Comparison of ENCODE assay signal across 9 cellular contexts in the genomic region with DNA sequence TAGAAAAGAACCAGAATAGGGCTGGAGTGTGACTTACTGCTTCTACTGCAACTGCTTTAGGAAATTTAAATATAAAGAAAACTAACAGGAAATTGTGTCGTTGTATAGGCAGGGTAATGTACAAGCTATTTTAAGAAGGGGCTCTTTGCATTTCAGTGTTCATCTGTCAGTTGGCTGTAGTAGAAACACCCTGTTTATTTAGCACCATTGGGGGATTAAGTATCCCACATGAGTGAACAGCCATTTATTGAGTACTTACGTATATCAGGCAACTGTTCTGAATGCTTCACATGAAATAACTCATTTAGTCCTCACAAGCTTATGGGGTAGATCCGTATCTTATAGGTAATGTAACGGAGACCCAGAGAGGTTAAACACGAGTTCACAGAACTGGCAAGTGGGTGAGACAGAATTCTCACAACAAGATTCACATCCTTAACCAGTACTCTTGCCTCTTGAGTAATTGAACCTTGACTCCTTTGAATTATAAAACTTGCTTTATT. TPM values are rescaled to one million over a fixed set of nuclear protein-coding genes. Genes with fewer than 3 reads are reported as not detected.
DNase-seq lines count a peak whose midpoint lies in the region; ATAC-seq, FAIRE-seq and TF ChIP-seq lines count a peak whose summit lies in the region.
"Had no signal": no experiment of that assay in that cellular context is flagged by ENCODE, and none has a peak within 500 bp of the region (broad histone marks: within the 10 kb centered on the region; RNA-seq: fewer than 3 reads in every experiment).

No MANE protein-coding gene starts in this region.

- TF ChIP-seq CTCF in DOHH2 (IDR thresholded peaks at IDR 0.05; ENCODE audit: low read depth, low read length, poor library complexity, severe bottlenecking) (no peak), K562 (IDR thresholded peaks at IDR 0.05 in 2 of 3, conservative IDR thresholded peaks at IDR 0.05 in 1 of 3; ENCODE audit: insufficient read depth in 2 of 3, low read depth in 1 of 3, low read length in 3 of 3) (no peak)

- no peak for TF ChIP-seq POLR2A in K562 (conservative IDR thresholded peaks at IDR 0.05)

- FAIRE-seq in K562 (lab: Jason Lieb, UNC), result no peak

- peaks cover 32% of the 10 kb centered on the region for H3F3A ChIP-seq in DOHH2 (ENCODE audit: control insufficient read depth, insufficient read depth)

- intact Hi-C loops in K562 (cut with micrococcal nuclease), result no loop called here

- ATAC-seq in GM19395 (IDR thresholded peaks at IDR 0.05; ENCODE audit: unreplicated experiment), result peak; percentile 64
- ATAC-seq in HG03108 (IDR thresholded peaks at IDR 0.05; ENCODE audit: unreplicated experiment), result peak; percentile 44
- no peak for ATAC-seq in K562

- 55% methylated on average over 5 of the region's 5 CpGs for WGBS in K562 (ENCODE audit: insufficient coverage, low coverage, missing lambda C conversion rate)

- H3K4me1 ChIP-seq in DOHH2 (ENCODE audit: control insufficient read depth, low read length) (peaks cover 74% of the 10 kb centered on the region), K562 (replicated peaks in 1 of 2; ENCODE audit: control insufficient read depth in 2 of 2, insufficient read depth in 2 of 2, low read length in 2 of 2) (peaks cover 0 to 20% of the 10 kb centered on the region in 2 experiments; a peak in 3 of 5 replicates)

- H3K4me3 ChIP-seq in DOHH2 (ENCODE audit: low read length) (peak overlapping the region; percentile 69), K562 (no peak overlapping the region)

- BruUV-seq in K562 (replicated peaks; lab: Mats Ljungman, UMichigan), result no TSS peak

- H3K27ac ChIP-seq in DOHH2 (ENCODE audit: low read depth, low read length) (peak overlapping the region; percentile 95), K562 (ENCODE audit: extremely low read depth, low read depth, low read length) (no peak overlapping the region)

- no peaks in the 10 kb centered on the region for H3K27me3 ChIP-seq in DOHH2 (ENCODE audit: control insufficient read depth, low read length)
- H3K27me3 ChIP-seq in K562 (ENCODE audit: control insufficient read depth in 2 of 2, insufficient read depth in 2 of 2, low read length in 2 of 2), result no peaks in the 10 kb centered on the region

- DNase-seq in K562 (ENCODE audit: extremely low read depth in 1 of 4, low spot score in 3 of 4) (no peak), pons (ENCODE audit: low spot score) (no peak), iPS-NIHi7 (ENCODE audit: extremely low spot score) (no peak)
- no peak for DNase-seq in stimulated activated CD8-positive, alpha-beta memory T cell treated with anti-CD3 and anti-CD28 coated beads, Interleukin-4, amount 100 ng/mL, for 48 hours
- DNase-seq in stimulated activated CD4-positive, alpha-beta T cell treated with anti-CD3 and anti-CD28 coated beads, Interleukin-2, amount 100 ng/mL, for 48 hours, result no peak
- DNase-seq: GDM1 had no signal

- H3K4me2 ChIP-seq in DOHH2 (ENCODE audit: low read length) (peak overlapping the region; percentile 83), K562 (ENCODE audit: insufficient read depth, low read length) (no peak overlapping the region)

- no peak for TF ChIP-seq RAD21 in K562 (CRISPR knock-in tag; conservative IDR thresholded peaks at IDR 0.05 in 1 of 2, IDR thresholded peaks at IDR 0.05 in 1 of 2)

- H4K20me1 ChIP-seq in DOHH2 (ENCODE audit: control insufficient read depth, insufficient read depth, low read depth, low read length) (no peaks in the 10 kb centered on the region), K562 (replicated peaks; ENCODE audit: control insufficient read depth, insufficient read depth, low read length) (no peaks in the 10 kb centered on the region)

- TF ChIP-seq EP300 in K562 (IDR thresholded peaks at IDR 0.05; ENCODE audit: low read length), result no peak

- H2AFZ ChIP-seq in K562 (ENCODE audit: low read depth, low read length), result 0 out of 2 replicates have a peak overlapping the region, but pooled peaks have one; percentile 14

- CTCF ChIA-PET in K562 (lab: Yijun Ruan, JAX; ENCODE audit: low intra/inter-chr PET ratio), result no interaction called here

- H3K9me3 ChIP-seq in DOHH2 (ENCODE audit: control insufficient read depth, insufficient read depth, low read length) (peaks cover 4% of the 10 kb centered on the region; the same call in 1 of the 2 replicates), K562 (replicated peaks; ENCODE audit: control insufficient read depth, insufficient read depth, low read depth, low read length) (no peaks in the 10 kb centered on the region)

- H3K79me2 ChIP-seq in DOHH2 (ENCODE audit: control insufficient read depth, low read length), result peaks cover 95% of the 10 kb centered on the region
- peaks cover 15% of the 10 kb centered on the region; the same call in 2 of the 3 replicates for H3K79me2 ChIP-seq in K562 (ENCODE audit: control insufficient read depth, insufficient read depth, low read length)

- no peaks in the 10 kb centered on the region for H3K9me2 ChIP-seq in DOHH2 (replicated peaks; ENCODE audit: control insufficient read depth, low read length)

- H3K9ac ChIP-seq in K562 (ENCODE audit: insufficient read depth in 1 of 2, low read depth in 2 of 2, low read length in 2 of 2), result no peak overlapping the region

- in situ Hi-C loops in K562 (cut with MboI), result no loop called here

- H3K9me1 ChIP-seq in K562 (ENCODE audit: control insufficient read depth, insufficient read depth, low read length), result no peaks in the 10 kb centered on the region

- POLR2A ChIA-PET in K562 (lab: Yijun Ruan, JAX), result interaction anchor here (0.6 to 1.0 kb wide), 2 partner anchors 23 to 27 kb away, joined by 3 to 5 read pairs; no protein-coding TSS in a partner anchor

- H3K36me3 ChIP-seq in DOHH2 (ENCODE audit: control insufficient read depth, low read length) (peaks cover 37% of the 10 kb centered on the region), K562 (ENCODE audit: control insufficient read depth, insufficient read depth, low read length) (no peaks in the 10 kb centered on the region)

TF ChIP-seq in K562, 482 proteins besides CTCF, POLR2A, EP300 and RAD21:
- TF ChIP-seq, protein P1, sequence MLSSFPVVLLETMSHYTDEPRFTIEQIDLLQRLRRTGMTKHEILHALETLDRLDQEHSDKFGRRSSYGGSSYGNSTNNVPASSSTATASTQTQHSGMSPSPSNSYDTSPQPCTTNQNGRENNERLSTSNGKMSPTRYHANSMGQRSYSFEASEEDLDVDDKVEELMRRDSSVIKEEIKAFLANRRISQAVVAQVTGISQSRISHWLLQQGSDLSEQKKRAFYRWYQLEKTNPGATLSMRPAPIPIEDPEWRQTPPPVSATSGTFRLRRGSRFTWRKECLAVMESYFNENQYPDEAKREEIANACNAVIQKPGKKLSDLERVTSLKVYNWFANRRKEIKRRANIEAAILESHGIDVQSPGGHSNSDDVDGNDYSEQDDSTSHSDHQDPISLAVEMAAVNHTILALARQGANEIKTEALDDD (IDR thresholded peaks at IDR 0.05), result peak; percentile 45; the same call in 1 of the 2 replicates
- TF ChIP-seq, protein P2, sequence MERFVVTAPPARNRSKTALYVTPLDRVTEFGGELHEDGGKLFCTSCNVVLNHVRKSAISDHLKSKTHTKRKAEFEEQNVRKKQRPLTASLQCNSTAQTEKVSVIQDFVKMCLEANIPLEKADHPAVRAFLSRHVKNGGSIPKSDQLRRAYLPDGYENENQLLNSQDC (CRISPR knock-in tag; IDR thresholded peaks at IDR 0.05), result no peak

RNA-seq across cellular contexts. Expression of a gene that starts 23.9 kb away (rescaled TPM):
- total RNA-seq in K562 (2011; cell fraction: chromatin; rRNA removed; ENCODE audit: low replicate concordance), result 20.8 and 31.2 TPM in 2 replicates
- 19.7 and 25.0 TPM in 2 replicates for total RNA-seq in K562 (2011; cell fraction: nucleolus; rRNA removed)
- 29.2 and 44.9 TPM in 2 replicates for total RNA-seq in K562 (2011; cell fraction: nucleoplasm; rRNA removed)
- total RNA-seq in K562 (2014; rRNA removed) (12.8 and 13.3 TPM in 2 replicates), K562 (2014; rRNA removed; fragmentation: Illumina TruSeq; extraction: Trizol) (13.8 and 15.4 TPM in 2 replicates), K562 (2015; rRNA removed; fragmentation: Illumina TruSeq; extraction: Trizol) (17.6 and 21.8 TPM in 2 replicates), K562 (2021) (25.7 and 26.8 TPM in 2 replicates)
- polyA plus RNA-seq in K562 (2011; rRNA removed) (20.4 and 25.6 TPM in 2 replicates), K562 (2014; fragmentation: Illumina TruSeq; extraction: Trizol) (11.3 and 14.8 TPM in 2 replicates), K562 (2014; fragmentation: Nextera tagmentation; extraction: Ambion mirVana) (10 to 100 TPM in 1 of 2 experiments, 1 to 10 TPM in 1; 7.2 to 12.6 TPM), K562 (2014; rRNA removed) (16.7 TPM in 2 replicates)
- 15.5 and 16.3 TPM in 2 replicates for polyA plus RNA-seq in K562 (2011; cell fraction: cytosol; rRNA removed)
- polyA plus RNA-seq in K562 (2011; cell fraction: nucleus; rRNA removed), result 77.9 and 90.8 TPM in 2 replicates
- 18.2 and 24.6 TPM in 2 replicates for polyA plus RNA-seq in K562 (2012)
- 15.1 and 23.5 TPM in 2 replicates for polyA minus RNA-seq in K562 (2011; rRNA and poly(A)+ RNA removed)
- 5.2 and 6.7 TPM in 2 replicates for polyA minus RNA-seq in K562 (2011; cell fraction: cytosol; rRNA and poly(A)+ RNA removed)
- polyA minus RNA-seq in K562 (2011; cell fraction: nucleus; rRNA and poly(A)+ RNA removed), result 22.5 and 32.1 TPM in 2 replicates
